In genomic region chr9:106862115-106862945, GRCh38 we compare ENCODE assay signal across 8 cellular contexts. TPM values are rescaled to one million over a fixed set of nuclear protein-coding genes. Genes with fewer than 3 reads are reported as not detected.
DNase-seq lines count a peak whose midpoint lies in the region; ATAC-seq, FAIRE-seq and TF ChIP-seq lines count a peak whose summit lies in the region.

No MANE protein-coding gene starts in this region.

- DNase-seq in Caco-2, result peak; percentile 48 to 55
- DNase-seq in activated B cell treated with CpG ODN at 0.5 μM for 24 hours, result no peak
- DNase-seq in Right ventricle myocardium superior, result peak; percentile 44
- DNase-seq in pancreas, result peak in 4 of 6 donors; percentile 11 to 60 (median 39)
- no peak for DNase-seq in stimulated activated naive CD4-positive, alpha-beta T cell (lab: John Stamatoyannopoulos, UW)

- peak overlapping the region; percentile 94 for H3K9ac ChIP-seq in HUES64 (ENCODE audit: low read depth, low read length)

- H3K27me3 Mint-ChIP-seq in Caco-2 (ENCODE audit: insufficient read depth, unreplicated experiment), result no peaks in the 10 kb centered on the region
- peaks cover 60% of the 10 kb centered on the region for H3K27me3 Mint-ChIP-seq in activated B cell treated with CpG ODN at 0.5 μM for 24 hours

- TF ChIP-seq CTCF in Caco-2 (IDR thresholded peaks at IDR 0.05; ENCODE audit: insufficient read depth in 1 of 2, low read depth in 1 of 2, low read length in 1 of 2, severe bottlenecking in 1 of 2, unreplicated experiment in 1 of 2) (peak in 1 of 2 experiments; percentile 34), activated B cell treated with CpG ODN at 0.5 μM for 24 hours (IDR thresholded peaks at IDR 0.05) (no peak), pancreas (IDR thresholded peaks at IDR 0.05) (no peak)

- CTCF ChIA-PET in Caco-2 (lab: Charles Lee), result no interaction called here
- CTCF ChIA-PET in activated B cell treated with CpG ODN at 0.5 μM for 24 hours (lab: Charles Lee), result no interaction called here

- H3K36me3 ChIP-seq in Caco-2 (ENCODE audit: control insufficient read depth, insufficient read depth, low read length) (no peaks in the 10 kb centered on the region), HUES64 (ENCODE audit: insufficient read depth, low read length) (0 out of 2 replicates have a peak, but pooled peaks cover 6% of the 10 kb centered on the region), pancreas (no peaks in the 10 kb centered on the region)

- H3K9me3 Mint-ChIP-seq in Caco-2 (ENCODE audit: unreplicated experiment) (no peaks in the 10 kb centered on the region), activated B cell treated with CpG ODN at 0.5 μM for 24 hours (no peaks in the 10 kb centered on the region)

- peak overlapping the region; percentile 96 for H3K27ac ChIP-seq in HUES64 (ENCODE audit: low read depth, low read length)
- peak overlapping the region in 2 of 4 donors; percentile 68 to 78 for H3K27ac ChIP-seq in pancreas

- H3K4me3 Mint-ChIP-seq in Caco-2 (ENCODE audit: unreplicated experiment) (peak overlapping the region; percentile 89), activated B cell treated with CpG ODN at 0.5 μM for 24 hours (peak overlapping the region; percentile 71)

- H3K36me3 Mint-ChIP-seq in Caco-2 (ENCODE audit: insufficient read depth, unreplicated experiment) (peaks cover 15% of the 10 kb centered on the region), activated B cell treated with CpG ODN at 0.5 μM for 24 hours (ENCODE audit: low read depth) (no peaks in the 10 kb centered on the region)

- under 1% methylated on average over 32 of the region's 37 CpGs for WGBS in HUES64
- WGBS in pancreas, 2 donors, result 1% methylated on average over 37 of the region's 37 CpGs

- FAIRE-seq in pancreas (lab: Jason Lieb, UNC), result no peak

- peak overlapping the region; percentile 79 for H3K4me3 ChIP-seq in Caco-2 (ENCODE audit: low read depth, low read length)
- peak overlapping the region; percentile 77 for H3K4me3 ChIP-seq in HUES64 (ENCODE audit: low read length)
- peak overlapping the region; percentile 24 to 59 (median 52) for H3K4me3 ChIP-seq in pancreas

- H3K27ac Mint-ChIP-seq in Caco-2 (ENCODE audit: unreplicated experiment) (peak overlapping the region; percentile 64), activated B cell treated with CpG ODN at 0.5 μM for 24 hours (no peak overlapping the region)

- no peaks in the 10 kb centered on the region for H3K9me3 ChIP-seq in Caco-2
- no peaks in the 10 kb centered on the region for H3K9me3 ChIP-seq in HUES64 (ENCODE audit: insufficient read depth, low read depth, low read length)
- no peaks in the 10 kb centered on the region for H3K9me3 ChIP-seq in pancreas

- no peaks in the 10 kb centered on the region for H3K27me3 ChIP-seq in Caco-2 (replicated peaks; ENCODE audit: control insufficient read depth, insufficient read depth, low read length)
- no peaks in the 10 kb centered on the region for H3K27me3 ChIP-seq in HUES64 (ENCODE audit: insufficient read depth, low read length)
- H3K27me3 ChIP-seq in pancreas, result peaks cover 0 to 31% (median 2%) of the 10 kb centered on the region in 4 donors

- ATAC-seq in activated B cell treated with CpG ODN at 0.5 μM for 24 hours (ENCODE audit: low read depth), result no peak
- ATAC-seq in Right ventricle myocardium superior (ENCODE audit: poor library complexity), result peak; percentile 20
- ATAC-seq in pancreas, result peak; percentile 14 to 41 (median 20)
- no peak for ATAC-seq in GM19452 (IDR thresholded peaks at IDR 0.05; ENCODE audit: unreplicated experiment)
- ATAC-seq in HG03280 (IDR thresholded peaks at IDR 0.05; ENCODE audit: unreplicated experiment), result no peak

- H3K4me1 Mint-ChIP-seq in Caco-2 (ENCODE audit: low read depth, unreplicated experiment) (no peaks in the 10 kb centered on the region), activated B cell treated with CpG ODN at 0.5 μM for 24 hours (peaks cover 42% of the 10 kb centered on the region)

- POLR2A ChIA-PET in Caco-2 (lab: Charles Lee), result interaction anchor here (1.3 kb wide), 1 partner anchor 59 kb away, joined by 3 read pairs; no protein-coding TSS in a partner anchor
- POLR2A ChIA-PET in activated B cell treated with CpG ODN at 0.5 μM for 24 hours (lab: Charles Lee), result no interaction called here

- intact Hi-C loops in Caco-2 (cut with micrococcal nuclease; ENCODE audit: unreplicated experiment), result loop anchor here (1.0 to 10.0 kb wide), 9 partner anchors 30 to 960 kb away; no protein-coding TSS in a partner anchor
- intact Hi-C loops in activated B cell treated with CpG ODN at 0.5 μM for 24 hours (cut with micrococcal nuclease), result no loop called here
- intact Hi-C loops in Right ventricle myocardium superior (cut with DNase I), result loop anchor here (2.0 kb wide), 1 partner anchor 58 kb away; no protein-coding TSS in a partner anchor
- intact Hi-C loops in pancreas (cut with DNase I), result no loop called here

- no TSS peak for BruUV-seq in Caco-2 (replicated peaks; lab: Mats Ljungman, UMichigan)

- H3K4me1 ChIP-seq in Caco-2 (0 out of 2 replicates have a peak, but pooled peaks cover 6% of the 10 kb centered on the region), HUES64 (ENCODE audit: insufficient read depth, low read length) (peaks cover 42% of the 10 kb centered on the region), pancreas (peaks cover 4 to 12% (median 10%) of the 10 kb centered on the region in 3 donors)

RNA-seq across cellular contexts. Expression of gene ZNF462, which starts 0.6 kb away (rescaled TPM):
- total RNA-seq in Caco-2 (2022) (34.5 and 36.8 TPM in 2 replicates), activated B cell treated with CpG ODN at 0.5 μM for 24 hours (not detected in 2 replicates), Right ventricle myocardium superior (21.2 TPM), pancreas (10 to 100 TPM in 1 of 6 donors, 1 to 10 TPM in 5; 3.2 to 12.6 (median 4.9) TPM)
- polyA plus RNA-seq in HUES64 (2013, experiment 1 of 2), result 36.0 TPM
- 35.5 TPM for polyA plus RNA-seq in HUES64 (2013, experiment 2 of 2)
- polyA plus RNA-seq in pancreas, result 1 to 10 TPM; 1.6 to 1.7 TPM

Comparison
In these comparisons a context has a peak if more than half of its experiments do, and no peak if none do; other contexts are left out.
1. DNase-seq: peak in Caco-2 (2 of 2), Right ventricle myocardium superior (single experiment) and pancreas (4 of 6); none in activated B cell treated with CpG ODN at 0.5 μM for 24 hours (single experiment) and stimulated activated naive CD4-positive, alpha-beta T cell (0 of 6).
2. ATAC-seq: peak in Right ventricle myocardium superior (single experiment) and pancreas (4 of 4); none in activated B cell treated with CpG ODN at 0.5 μM for 24 hours (single experiment), GM19452 (single experiment) and HG03280 (single experiment).
3. intact Hi-C loops: an anchor here in Caco-2 (1.0 to 10.0 kb wide) and Right ventricle myocardium superior (2.0 kb wide); none called in activated B cell treated with CpG ODN at 0.5 μM for 24 hours and pancreas.
4. Peak in every context shown above with its lines, with median percentiles within 50 percentile points of each other: H3K4me3 ChIP-seq.